In genomic region chr2:27159271-27159670, GRCh38 we compare ENCODE assay signal across 2 cellular contexts.
TF ChIP-seq lines count a peak whose summit lies in the region.

No MANE protein-coding gene starts in this region.

TF ChIP-seq in HepG2, 621 proteins besides CTCF, POLR2A, EP300 and RAD21 (continues in another document):
- TF ChIP-seq, protein P1, sequence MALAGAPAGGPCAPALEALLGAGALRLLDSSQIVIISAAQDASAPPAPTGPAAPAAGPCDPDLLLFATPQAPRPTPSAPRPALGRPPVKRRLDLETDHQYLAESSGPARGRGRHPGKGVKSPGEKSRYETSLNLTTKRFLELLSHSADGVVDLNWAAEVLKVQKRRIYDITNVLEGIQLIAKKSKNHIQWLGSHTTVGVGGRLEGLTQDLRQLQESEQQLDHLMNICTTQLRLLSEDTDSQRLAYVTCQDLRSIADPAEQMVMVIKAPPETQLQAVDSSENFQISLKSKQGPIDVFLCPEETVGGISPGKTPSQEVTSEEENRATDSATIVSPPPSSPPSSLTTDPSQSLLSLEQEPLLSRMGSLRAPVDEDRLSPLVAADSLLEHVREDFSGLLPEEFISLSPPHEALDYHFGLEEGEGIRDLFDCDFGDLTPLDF (CRISPR knock-in tag; IDR thresholded peaks at IDR 0.05), result no peak
- TF ChIP-seq ADNP (CRISPR knock-in tag; IDR thresholded peaks at IDR 0.05) (no peak), KAT8 (CRISPR knock-in tag; IDR thresholded peaks at IDR 0.05) (no peak), RERE (CRISPR knock-in tag; IDR thresholded peaks at IDR 0.05; ENCODE audit: low read depth) (no peak), NFE2 (CRISPR knock-in tag; IDR thresholded peaks at IDR 0.05) (no peak), CENPBD1 (CRISPR knock-in tag; IDR thresholded peaks at IDR 0.05; ENCODE audit: borderline replicate concordance, low read depth) (no peak), CERS6 (CRISPR knock-in tag; IDR thresholded peaks at IDR 0.05) (no peak), POLR2G (IDR thresholded peaks at IDR 0.05; ENCODE audit: low read depth, low read length) (no peak), SUZ12 (IDR thresholded peaks at IDR 0.05; ENCODE audit: low read depth, low read length) (no peak)
- TF ChIP-seq, protein P2, sequence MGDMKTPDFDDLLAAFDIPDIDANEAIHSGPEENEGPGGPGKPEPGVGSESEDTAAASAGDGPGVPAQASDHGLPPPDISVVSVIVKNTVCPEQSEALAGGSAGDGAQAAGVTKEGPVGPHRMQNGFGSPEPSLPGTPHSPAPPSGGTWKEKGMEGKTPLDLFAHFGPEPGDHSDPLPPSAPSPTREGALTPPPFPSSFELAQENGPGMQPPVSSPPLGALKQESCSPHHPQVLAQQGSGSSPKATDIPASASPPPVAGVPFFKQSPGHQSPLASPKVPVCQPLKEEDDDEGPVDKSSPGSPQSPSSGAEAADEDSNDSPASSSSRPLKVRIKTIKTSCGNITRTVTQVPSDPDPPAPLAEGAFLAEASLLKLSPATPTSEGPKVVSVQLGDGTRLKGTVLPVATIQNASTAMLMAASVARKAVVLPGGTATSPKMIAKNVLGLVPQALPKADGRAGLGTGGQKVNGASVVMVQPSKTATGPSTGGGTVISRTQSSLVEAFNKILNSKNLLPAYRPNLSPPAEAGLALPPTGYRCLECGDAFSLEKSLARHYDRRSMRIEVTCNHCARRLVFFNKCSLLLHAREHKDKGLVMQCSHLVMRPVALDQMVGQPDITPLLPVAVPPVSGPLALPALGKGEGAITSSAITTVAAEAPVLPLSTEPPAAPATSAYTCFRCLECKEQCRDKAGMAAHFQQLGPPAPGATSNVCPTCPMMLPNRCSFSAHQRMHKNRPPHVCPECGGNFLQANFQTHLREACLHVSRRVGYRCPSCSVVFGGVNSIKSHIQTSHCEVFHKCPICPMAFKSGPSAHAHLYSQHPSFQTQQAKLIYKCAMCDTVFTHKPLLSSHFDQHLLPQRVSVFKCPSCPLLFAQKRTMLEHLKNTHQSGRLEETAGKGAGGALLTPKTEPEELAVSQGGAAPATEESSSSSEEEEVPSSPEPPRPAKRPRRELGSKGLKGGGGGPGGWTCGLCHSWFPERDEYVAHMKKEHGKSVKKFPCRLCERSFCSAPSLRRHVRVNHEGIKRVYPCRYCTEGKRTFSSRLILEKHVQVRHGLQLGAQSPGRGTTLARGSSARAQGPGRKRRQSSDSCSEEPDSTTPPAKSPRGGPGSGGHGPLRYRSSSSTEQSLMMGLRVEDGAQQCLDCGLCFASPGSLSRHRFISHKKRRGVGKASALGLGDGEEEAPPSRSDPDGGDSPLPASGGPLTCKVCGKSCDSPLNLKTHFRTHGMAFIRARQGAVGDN (CRISPR knock-in tag; IDR thresholded peaks at IDR 0.05), result peak; percentile 21; the same call in 1 of the 2 replicates

TF ChIP-seq in HEK293, 187 proteins besides CTCF, POLR2A, EP300 and RAD21:
- TF ChIP-seq ZNF621 (tag by site-specific recombination; IDR thresholded peaks at IDR 0.05), result no peak
- TF ChIP-seq EGR2 (tag by site-specific recombination; IDR thresholded peaks at IDR 0.05; ENCODE audit: low read depth), result peak; percentile 65; the same call in 1 of the 2 replicates
- TF ChIP-seq ZFHX2 (tag by site-specific recombination; conservative IDR thresholded peaks at IDR 0.05), result peak; percentile 60
- peak; percentile 48 for TF ChIP-seq ZIC2 (tag by site-specific recombination; IDR thresholded peaks at IDR 0.05)
